In the genomic region with DNA sequence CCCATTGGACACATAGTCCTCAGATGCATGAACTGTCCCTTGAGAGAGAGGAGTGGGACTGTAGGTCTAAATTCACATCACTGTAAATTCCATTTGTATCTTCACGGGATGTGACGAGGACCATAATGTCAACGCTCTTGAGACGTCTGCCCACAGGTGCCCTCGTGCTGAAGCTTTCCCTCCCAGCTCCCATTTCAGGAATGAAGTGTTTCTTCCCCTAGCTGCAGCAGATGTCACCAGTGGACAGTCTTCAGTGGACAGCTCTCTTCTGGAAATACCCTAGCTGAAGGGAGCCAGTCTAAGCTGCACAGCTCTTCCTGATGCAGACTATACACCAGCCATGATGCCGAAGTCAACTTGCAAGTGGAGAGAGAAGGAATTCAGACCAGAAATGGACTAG, we compare ENCODE assay signal across 14 cellular contexts.
DNase-seq lines count a peak whose midpoint lies in the region; ATAC-seq, FAIRE-seq and TF ChIP-seq lines count a peak whose summit lies in the region.
"Had no signal": no experiment of that assay in that cellular context is flagged by ENCODE, and none has a peak within 500 bp of the region (broad histone marks: within the 10 kb centered on the region; RNA-seq: fewer than 3 reads in every experiment).

No MANE protein-coding gene starts in this region.

- in situ Hi-C loops in K562 (cut with MboI), result no loop called here

- WGBS in K562 (ENCODE audit: insufficient coverage, low coverage, missing lambda C conversion rate), result 2% methylated on average over 6 of the region's 6 CpGs
- WGBS in right cardiac atrium, result 73% methylated on average over 6 of the region's 6 CpGs

- no peaks in the 10 kb centered on the region for H3K36me3 ChIP-seq in K562 (ENCODE audit: control insufficient read depth, insufficient read depth, low read length)
- no peaks in the 10 kb centered on the region for H3K36me3 ChIP-seq in PC-9 (ENCODE audit: low read depth)
- H3K36me3 ChIP-seq: thoracic aorta had no signal

- peaks cover 37 to 71% of the 10 kb centered on the region in 2 experiments for H3K27me3 ChIP-seq in K562 (ENCODE audit: control insufficient read depth in 2 of 2, insufficient read depth in 2 of 2, low read length in 2 of 2)
- H3K27me3 ChIP-seq in right cardiac atrium (ENCODE audit: control insufficient read depth, insufficient read depth), result no peaks in the 10 kb centered on the region
- H3K27me3 ChIP-seq in PC-9 (ENCODE audit: insufficient read depth, low read depth), result no peaks in the 10 kb centered on the region

- DNase-seq in EH (ENCODE audit: low read depth) (peak; percentile 34), K562 (ENCODE audit: extremely low read depth in 1 of 4, low spot score in 3 of 4) (no peak), right cardiac atrium (no peak), sciatic nerve (ENCODE audit: low spot score) (no peak), PC-9 (no peak), NCI-H2227 (lab: John Stamatoyannopoulos, UW; ENCODE audit: unreplicated experiment) (no peak)
- DNase-seq in stimulated activated naive CD4-positive, alpha-beta T cell (lab: John Stamatoyannopoulos, UW), result no peak
- no peak for DNase-seq in activated effector memory CD4-positive, alpha-beta T cell treated with anti-CD3 and anti-CD28 coated beads, Interleukin-2, amount 50 U/mL, for 16 hours
- DNase-seq: GDM1, NCI-H1092, NCI-H2171 had no signal

- TF ChIP-seq POLR2A in K562 (conservative IDR thresholded peaks at IDR 0.05), result no peak

- H3K9me2 ChIP-seq in PC-9 (ENCODE audit: insufficient read depth), result no peaks in the 10 kb centered on the region

- H3K4me2 ChIP-seq in K562 (ENCODE audit: insufficient read depth, low read length), result no peak overlapping the region
- no peak overlapping the region for H3K4me2 ChIP-seq in PC-9

- H2AFZ ChIP-seq in K562 (ENCODE audit: low read depth, low read length) (no peak overlapping the region), PC-9 (no peak overlapping the region)
- H2AFZ ChIP-seq: parathyroid adenoma had no signal

- H3K4me3 ChIP-seq in K562 (no peak overlapping the region), right cardiac atrium (ENCODE audit: low read length) (no peak overlapping the region), PC-9 (no peak overlapping the region)
- H3K4me3 ChIP-seq: SK-N-MC had no signal

- POLR2A ChIA-PET in K562 (lab: Yijun Ruan, JAX) (interaction anchor here (0.6 kb wide), 1 partner anchor 36 kb away, joined by 3 read pairs; no protein-coding TSS in a partner anchor), PC-9 (lab: Charles Lee; ENCODE audit: unreplicated experiment) (no interaction called here)

- TF ChIP-seq RAD21 in K562 (CRISPR knock-in tag; conservative IDR thresholded peaks at IDR 0.05 in 1 of 2, IDR thresholded peaks at IDR 0.05 in 1 of 2), result 0 out of 4 replicates have a peak, but pooled peaks of 1 of the 2 experiments have one; percentile 19

- TF ChIP-seq EP300 in K562 (IDR thresholded peaks at IDR 0.05; ENCODE audit: low read length), result no peak

- peaks cover 16% of the 10 kb centered on the region; the same call in 1 of the 2 replicates for H3F3A ChIP-seq in PC-9 (ENCODE audit: insufficient read depth, low read depth)

- H4K20me1 ChIP-seq in K562 (replicated peaks; ENCODE audit: control insufficient read depth, insufficient read depth, low read length) (no peaks in the 10 kb centered on the region; the same call in 1 of the 2 replicates), PC-9 (ENCODE audit: insufficient read depth) (no peaks in the 10 kb centered on the region)

- H3K9ac ChIP-seq in K562 (ENCODE audit: insufficient read depth in 1 of 2, low read depth in 2 of 2, low read length in 2 of 2), result no peak overlapping the region
- H3K9ac ChIP-seq: parathyroid adenoma had no signal

- no TSS peak for BruUV-seq in K562 (replicated peaks; lab: Mats Ljungman, UMichigan)
- BruUV-seq in PC-9 (replicated peaks; lab: Mats Ljungman, UMichigan), result no TSS peak

- H3K79me2 ChIP-seq in K562 (ENCODE audit: control insufficient read depth, insufficient read depth, low read length), result no peaks in the 10 kb centered on the region
- no peaks in the 10 kb centered on the region for H3K79me2 ChIP-seq in PC-9 (ENCODE audit: low read depth)
- H3K79me2 ChIP-seq: parathyroid adenoma had no signal

- ATAC-seq in K562 (no peak; the same call in 2 of the 3 replicates), right cardiac atrium (peak in 1 of 2 donors; percentile 40), sciatic nerve (peak; percentile 15)

- H3K27ac ChIP-seq in K562 (ENCODE audit: extremely low read depth, low read depth, low read length), result no peak overlapping the region
- H3K27ac ChIP-seq in right cardiac atrium (ENCODE audit: low read length), result peak overlapping the region; percentile 58
- H3K27ac ChIP-seq in PC-9, result no peak overlapping the region
- H3K27ac ChIP-seq: parathyroid adenoma, SK-N-MC had no signal

- peaks cover 3% of the 10 kb centered on the region for H3K9me1 ChIP-seq in K562 (ENCODE audit: control insufficient read depth, insufficient read depth, low read length)

- intact Hi-C loops in K562 (cut with micrococcal nuclease) (no loop called here), right cardiac atrium (cut with DNase I) (no loop called here), sciatic nerve (cut with DNase I) (no loop called here), PC-9 (cut with micrococcal nuclease; ENCODE audit: unreplicated experiment) (no loop called here)

- no peak for FAIRE-seq in K562 (lab: Jason Lieb, UNC)

- H3K4me1 ChIP-seq in K562 (replicated peaks in 1 of 2; ENCODE audit: control insufficient read depth in 2 of 2, insufficient read depth in 2 of 2, low read length in 2 of 2) (peaks cover 0 to 6% of the 10 kb centered on the region in 2 experiments; a peak in 2 of 5 replicates), right cardiac atrium (ENCODE audit: control insufficient read depth, insufficient read depth, low read length) (peaks cover 19% of the 10 kb centered on the region), PC-9 (replicated peaks; ENCODE audit: insufficient read depth) (peaks cover 40% of the 10 kb centered on the region)

- CTCF ChIA-PET in K562 (lab: Yijun Ruan, JAX; ENCODE audit: low intra/inter-chr PET ratio), result no interaction called here
- CTCF ChIA-PET in PC-9 (lab: Charles Lee), result no interaction called here

- TF ChIP-seq CTCF in K562 (IDR thresholded peaks at IDR 0.05 in 2 of 3, conservative IDR thresholded peaks at IDR 0.05 in 1 of 3; ENCODE audit: insufficient read depth in 2 of 3, low read depth in 1 of 3, low read length in 3 of 3) (no peak), PC-9 (conservative IDR thresholded peaks at IDR 0.05) (no peak)

- no peaks in the 10 kb centered on the region for H3K9me3 ChIP-seq in K562 (replicated peaks; ENCODE audit: control insufficient read depth, insufficient read depth, low read depth, low read length)
- no peaks in the 10 kb centered on the region for H3K9me3 ChIP-seq in right cardiac atrium (ENCODE audit: control insufficient read depth, low read length)
- no peaks in the 10 kb centered on the region for H3K9me3 ChIP-seq in PC-9 (ENCODE audit: insufficient read depth, low read depth)
- H3K9me3 ChIP-seq: thoracic aorta had no signal

TF ChIP-seq in K562, 482 proteins besides CTCF, POLR2A, EP300 and RAD21:
- no peak for TF ChIP-seq FOXP1 (CRISPR knock-in tag; IDR thresholded peaks at IDR 0.05)
- TF ChIP-seq, protein P1, sequence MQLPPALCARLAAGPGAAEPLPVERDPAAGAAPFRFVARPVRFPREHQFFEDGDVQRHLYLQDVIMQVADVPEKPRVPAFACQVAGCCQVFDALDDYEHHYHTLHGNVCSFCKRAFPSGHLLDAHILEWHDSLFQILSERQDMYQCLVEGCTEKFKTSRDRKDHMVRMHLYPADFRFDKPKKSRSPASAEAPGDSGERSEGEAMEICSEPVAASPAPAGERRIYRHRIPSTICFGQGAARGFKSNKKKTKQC (CRISPR knock-in tag; IDR thresholded peaks at IDR 0.05), result 0 out of 2 replicates have a peak, but pooled peaks have one; percentile 15
